In genomic region chr14:84988391-84988790, GRCh38 we compare ENCODE assay signal across 24 cellular contexts.
"Had no signal": no experiment of that assay in that cellular context is flagged by ENCODE, and none has a peak within 500 bp of the region (broad histone marks: within the 10 kb centered on the region; RNA-seq: fewer than 3 reads in every experiment).

No MANE protein-coding gene starts in this region.

- H3K27me3 ChIP-seq: cardiac muscle cell, right lobe of liver, testis, uterus had no signal

- H3K9ac ChIP-seq: parathyroid adenoma had no signal

- H3K4me1 ChIP-seq: lower lobe of right lung, parathyroid adenoma, right lobe of liver, testis, uterus had no signal

- ATAC-seq: activated CD4-positive, alpha-beta T cell treated with anti-CD3 and anti-CD28 coated beads for 36 hours; activated T-cell treated with anti-CD3 and anti-CD28 coated beads, Interleukin-2, amount 50 U/mL, for 4 hours; left lobe of liver; lower lobe of right lung; natural killer cell treated with Interleukin-12 subunit alpha and Interleukin-12 subunit beta and Interleukin-15 and Interleukin-18, amount 100 ng/mL, for 72 hours; right lobe of liver; T-cell had no signal

- H3K9me3 ChIP-seq: lower lobe of right lung, right lobe of liver, testis, uterus had no signal

- H3K27ac ChIP-seq: cardiac muscle cell, lower lobe of right lung, parathyroid adenoma, right lobe of liver, testis, uterus had no signal

- H3K36me3 ChIP-seq: cardiac muscle cell, lower lobe of right lung, right lobe of liver, uterus had no signal

- DNase-seq: activated B cell treated with CpG ODN at 0.5 μM for 24 hours; activated CD4-positive, alpha-beta T cell treated with anti-CD3 and anti-CD28 coated beads for 36 hours; activated CD4-positive, alpha-beta T cell treated with anti-CD3 and anti-CD28 coated beads, Interleukin-2, amount 50 U/mL, for 4 hours; activated CD8-positive, alpha-beta memory T cell treated with anti-CD3 and anti-CD28 coated beads for 24 hours; activated CD8-positive, alpha-beta memory T cell treated with anti-CD3 and anti-CD28 coated beads, Interleukin-2, amount 50 U/mL, for 4 hours; activated naive CD4-positive, alpha-beta T cell; activated T-cell treated with anti-CD3 and anti-CD28 coated beads, Interleukin-2, amount 50 U/mL, for 4 hours; amygdala; cortex of kidney; erythroblast; foreskin melanocyte; lower lobe of right lung; nucleus accumbens; right lobe of liver; stimulated activated CD4-positive, alpha-beta T cell treated with anti-CD3 and anti-CD28 coated beads, Interleukin-4, amount 100 ng/mL, for 1 hour; stimulated activated naive CD4-positive, alpha-beta T cell; T-cell; testis; trophoblast cell; uterus had no signal

- H3K79me2 ChIP-seq: parathyroid adenoma had no signal

- H2AFZ ChIP-seq: parathyroid adenoma had no signal

- H3K4me3 ChIP-seq: cardiac muscle cell, lower lobe of right lung, right lobe of liver, testis, uterus had no signal
